Comparison of ENCODE assay signal across 13 cellular contexts in genomic region chr10:59360605-59361515, GRCh38. TPM values are rescaled to one million over a fixed set of nuclear protein-coding genes. Genes with fewer than 3 reads are reported as not detected.
A peak's percentile ranks its signal among the peaks of the same experiment; 100 is the strongest.
DNase-seq lines count a peak whose midpoint lies in the region; ATAC-seq, FAIRE-seq and TF ChIP-seq lines count a peak whose summit lies in the region.
"Had no signal": no experiment of that assay in that cellular context is flagged by ENCODE, and none has a peak within 500 bp of the region (broad histone marks: within the 10 kb centered on the region; RNA-seq: fewer than 3 reads in every experiment).

No MANE protein-coding gene starts in this region.

- DNase-seq in BE2C, result no peak
- no peak for DNase-seq in kidney
- peak; percentile 32 to 35 for DNase-seq in gastrocnemius medialis
- no peak for DNase-seq in activated effector memory CD4-positive, alpha-beta T cell treated with anti-CD3 and anti-CD28 coated beads, Interleukin-2, amount 50 U/mL, for 16 hours
- no peak for DNase-seq in SW480 (ENCODE audit: low spot score)
- no peak for DNase-seq in SIG-M5 (lab: John Stamatoyannopoulos, UW)
- no peak for DNase-seq in NK-92 treated with Interleukin-12 subunit alpha and Interleukin-12 subunit beta, amount 100 ng/mL, for 24 hours (lab: John Stamatoyannopoulos, UW)
- DNase-seq: H9; NCI-H2171 treated with DMSO at 0.1 percent for 48 hours; Peyer's patch; stimulated activated CD4-positive, alpha-beta T cell treated with anti-CD3 and anti-CD28 coated beads, Interleukin-1b, Interleukin-23, amount 100 ng/mL, for 48 hours had no signal

- H3K27ac ChIP-seq in VCaP, result peak overlapping the region; percentile 86
- H3K27ac ChIP-seq in kidney (ENCODE audit: low read depth in 2 of 2, low read length in 2 of 2), result no peak overlapping the region
- peak overlapping the region; percentile 89 to 96 (median 92) for H3K27ac ChIP-seq in gastrocnemius medialis

- intact Hi-C loops in kidney (cut with DNase I) (no loop called here), gastrocnemius medialis (cut with DNase I; ENCODE audit: low total_unique reads) (loop anchor here (5.0 kb wide), 3 partner anchors 39 to 119 kb away; no protein-coding TSS in a partner anchor)

- TF ChIP-seq CTCF in BE2C (IDR thresholded peaks at IDR 0.05; ENCODE audit: low read depth, low read length) (no peak), VCaP (conservative IDR thresholded peaks at IDR 0.05) (no peak), kidney (IDR thresholded peaks at IDR 0.05; ENCODE audit: borderline replicate concordance, extremely low read depth, insufficient read depth) (no peak), gastrocnemius medialis (IDR thresholded peaks at IDR 0.05 in 4 of 5, conservative IDR thresholded peaks at IDR 0.05 in 1 of 5) (no peak)

- no peak overlapping the region for H3K9ac ChIP-seq in kidney (ENCODE audit: low read length in 2 of 2)

- H3K27me3 ChIP-seq in BE2C, result no peaks in the 10 kb centered on the region
- H3K27me3 ChIP-seq in gastrocnemius medialis, result no peaks in the 10 kb centered on the region
- H3K27me3 ChIP-seq: Peyer's patch had no signal

- H3K9me3 ChIP-seq in BE2C (no peaks in the 10 kb centered on the region), kidney (ENCODE audit: control insufficient read depth in 1 of 2, low read length in 2 of 2) (no peaks in the 10 kb centered on the region), gastrocnemius medialis (no peaks in the 10 kb centered on the region)
- H3K9me3 ChIP-seq: Peyer's patch had no signal

- H3K4me3 ChIP-seq in BE2C (ENCODE audit: low read depth, low read length) (peak overlapping the region; percentile 83), kidney (ENCODE audit: low read length in 2 of 2) (peak overlapping the region; percentile 2 to 25), gastrocnemius medialis (peak overlapping the region; percentile 70 to 74 (median 72))

- H3K36me3 ChIP-seq in BE2C (no peaks in the 10 kb centered on the region), kidney (ENCODE audit: control insufficient read depth in 1 of 2, insufficient read depth in 2 of 2, low read length in 2 of 2) (no peaks in the 10 kb centered on the region), gastrocnemius medialis (no peaks in the 10 kb centered on the region)
- H3K36me3 ChIP-seq: Peyer's patch had no signal

- TF ChIP-seq POLR2A in gastrocnemius medialis (IDR thresholded peaks at IDR 0.05), result no peak

- in situ Hi-C loops in gastrocnemius medialis (cut with MboI; ENCODE audit: low sequenced_read_pairs in 4 of 4), result no loop called here

- peak; percentile 29 for ATAC-seq in gastrocnemius medialis
- ATAC-seq: natural killer cell treated with Interleukin-12 subunit alpha and Interleukin-12 subunit beta and Interleukin-15 and Interleukin-18, amount 100 ng/mL, for 72 hours had no signal

- H3K4me1 ChIP-seq in BE2C (no peaks in the 10 kb centered on the region), kidney (ENCODE audit: control insufficient read depth in 1 of 2, insufficient read depth in 1 of 2, low read depth in 1 of 2, low read length in 2 of 2) (peaks cover 0 to 3% of the 10 kb centered on the region in 2 donors), gastrocnemius medialis (peaks cover 40 to 47% of the 10 kb centered on the region in 2 donors)

- no peak for FAIRE-seq in kidney (lab: Jason Lieb, UNC)

RNA-seq across cellular contexts. Expression of gene FAM13C, which starts 1.5 kb away (rescaled TPM):
- polyA plus RNA-seq in BE2C (2012; ENCODE audit: insufficient read depth, insufficient read length, low read depth), result 16.1 TPM
- total RNA-seq in kidney (8.8 TPM), gastrocnemius medialis (100 to 1,000 TPM in 1 of 4 donors, 10 to 100 TPM in 2, 1 to 10 TPM in 1; 6.0 to 125 (median 17.6) TPM)
- polyA plus RNA-seq in kidney (ENCODE audit: insufficient read depth, low read depth, low replicate concordance), result 1.5 TPM
- total RNA-seq: natural killer cell treated with Interleukin-12 subunit alpha and Interleukin-12 subunit beta and Interleukin-15 and Interleukin-18, amount 100 ng/mL, for 72 hours had no signal

Comparison
In these comparisons a context has a peak if more than half of its experiments do, and no peak if none do; other contexts are left out.
1. DNase-seq: peak in gastrocnemius medialis (2 of 2); none in BE2C (single experiment), kidney (single experiment), activated effector memory CD4-positive, alpha-beta T cell treated with anti-CD3 and anti-CD28 coated beads, Interleukin-2, amount 50 U/mL, for 16 hours (single experiment), SW480 (single experiment), SIG-M5 (single experiment) and NK-92 treated with Interleukin-12 subunit alpha and Interleukin-12 subunit beta, amount 100 ng/mL, for 24 hours (single experiment).
2. H3K4me3 ChIP-seq: peak in every context shown above with its lines; median percentile 83 in BE2C; 72 in gastrocnemius medialis; 14 in kidney.
3. H3K27ac ChIP-seq: peak in VCaP (single experiment) and gastrocnemius medialis (4 of 4); none in kidney (0 of 2).